ENCODE assay signal across 12 cellular contexts in the genomic region with DNA sequence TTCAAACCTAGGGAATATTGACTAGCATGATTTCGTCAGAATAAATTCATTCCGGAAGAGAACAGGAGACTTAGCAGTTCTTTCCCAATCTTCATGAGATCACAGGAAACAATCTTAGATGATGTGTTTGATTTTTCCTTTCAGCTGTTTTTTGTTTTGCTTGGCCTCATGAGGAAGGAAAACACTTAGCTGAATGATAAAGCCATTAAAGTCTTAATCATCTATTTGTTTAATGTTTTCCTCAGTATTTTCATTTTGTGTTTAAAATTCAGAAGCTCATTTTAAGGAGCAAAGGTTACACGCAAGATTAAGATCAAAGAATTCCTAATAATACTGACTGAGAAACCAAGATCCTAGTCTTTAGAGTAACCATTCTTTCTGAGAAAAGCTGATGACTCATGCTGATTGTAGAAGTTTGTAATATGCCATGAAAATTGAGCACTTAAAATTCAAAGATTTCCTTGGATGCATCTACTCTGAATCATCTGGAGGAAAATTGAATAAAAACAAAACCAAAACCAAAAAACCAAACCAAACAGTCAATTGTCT. TPM values are rescaled to one million over a fixed set of nuclear protein-coding genes. Genes with fewer than 3 reads are reported as not detected.
DNase-seq lines count a peak whose midpoint lies in the region; ATAC-seq and TF ChIP-seq lines count a peak whose summit lies in the region.
"Had no signal": no experiment of that assay in that cellular context is flagged by ENCODE, and none has a peak within 500 bp of the region (broad histone marks: within the 10 kb centered on the region; RNA-seq: fewer than 3 reads in every experiment).

No MANE protein-coding gene starts in this region.

- CTCF ChIA-PET in activated CD4-positive, alpha-beta T cell treated with anti-CD3 and anti-CD28 coated beads for 36 hours (lab: Charles Lee): interaction anchor here (0.7 to 1.2 kb wide), 3 partner anchors 238 to 622 kb away, joined by 3 read pairs; no protein-coding TSS in a partner anchor

- intact Hi-C loops in activated CD4-positive, alpha-beta T cell treated with anti-CD3 and anti-CD28 coated beads for 36 hours (cut with DNase I, micrococcal nuclease): no loop called here
- intact Hi-C loops in colonic mucosa (cut with DNase I): no loop called here

- no peaks in the 10 kb centered on the region for H3K27me3 ChIP-seq in skeletal muscle tissue (ENCODE audit: control insufficient read depth in 3 of 3, insufficient read depth in 3 of 3, low read length in 3 of 3)
- no peaks in the 10 kb centered on the region for H3K27me3 ChIP-seq in colonic mucosa

- H3K27ac Mint-ChIP-seq in activated CD4-positive, alpha-beta T cell treated with anti-CD3 and anti-CD28 coated beads for 36 hours: no peak overlapping the region
- H3K27ac Mint-ChIP-seq: nephron had no signal

- H3K27ac ChIP-seq in skeletal muscle tissue (ENCODE audit: low read depth, low read length): peak overlapping the region; percentile 5
- H3K27ac ChIP-seq in colonic mucosa: no peak overlapping the region

- no peak for DNase-seq in activated CD4-positive, alpha-beta T cell treated with anti-CD3 and anti-CD28 coated beads for 36 hours
- no peak for DNase-seq in activated CD4-positive, alpha-beta T cell treated with anti-CD3 and anti-CD28 coated beads for 1 hour
- DNase-seq in fibroblast of the aortic adventitia (ENCODE audit: low read depth) (peak; percentile 91), colonic mucosa (no peak)
- DNase-seq: 8988T, hippocampal formation, NCI-H1048 had no signal

- H3K27me3 Mint-ChIP-seq in activated CD4-positive, alpha-beta T cell treated with anti-CD3 and anti-CD28 coated beads for 36 hours: peaks cover 5% of the 10 kb centered on the region

- ATAC-seq in activated CD4-positive, alpha-beta T cell treated with anti-CD3 and anti-CD28 coated beads for 36 hours: peak; percentile 42
- ATAC-seq in SK-N-SH treated with all-trans-retinoic acid at 6 μM for 48 hours (peak; percentile 92), HG03571 (IDR thresholded peaks at IDR 0.05; ENCODE audit: unreplicated experiment) (no peak), HG03457 (IDR thresholded peaks at IDR 0.05; ENCODE audit: unreplicated experiment) (no peak)

- peaks cover 22% of the 10 kb centered on the region for H3K4me1 Mint-ChIP-seq in activated CD4-positive, alpha-beta T cell treated with anti-CD3 and anti-CD28 coated beads for 36 hours

- POLR2A ChIA-PET in activated CD4-positive, alpha-beta T cell treated with anti-CD3 and anti-CD28 coated beads for 36 hours (lab: Charles Lee): no interaction called here

- H3K9me3 ChIP-seq in skeletal muscle tissue (ENCODE audit: control insufficient read depth in 3 of 3, low read length in 3 of 3): no peaks in the 10 kb centered on the region
- H3K9me3 ChIP-seq in colonic mucosa: no peaks in the 10 kb centered on the region

- H3K9me3 Mint-ChIP-seq in activated CD4-positive, alpha-beta T cell treated with anti-CD3 and anti-CD28 coated beads for 36 hours (ENCODE audit: low read depth): no peaks in the 10 kb centered on the region
- H3K9me3 Mint-ChIP-seq: nephron had no signal

- H3K36me3 ChIP-seq in skeletal muscle tissue (ENCODE audit: control insufficient read depth in 3 of 3, insufficient read depth in 3 of 3, low read length in 3 of 3) (no peaks in the 10 kb centered on the region), colonic mucosa (no peaks in the 10 kb centered on the region)

- no peak overlapping the region for H3K4me3 Mint-ChIP-seq in activated CD4-positive, alpha-beta T cell treated with anti-CD3 and anti-CD28 coated beads for 36 hours
- H3K4me3 Mint-ChIP-seq: nephron had no signal

- H3K9ac ChIP-seq in skeletal muscle tissue (ENCODE audit: low read depth in 1 of 3, low read length in 3 of 3): no peak overlapping the region
- no peak overlapping the region for H3K9ac ChIP-seq in colonic mucosa (ENCODE audit: low read depth in 2 of 2, low read length in 2 of 2)

- TF ChIP-seq CTCF in fibroblast of the aortic adventitia (IDR thresholded peaks at IDR 0.05; ENCODE audit: insufficient read depth, low read length): no peak
- no peak for TF ChIP-seq CTCF in colonic mucosa (IDR thresholded peaks at IDR 0.05)

- H3K4me3 ChIP-seq in fibroblast of the aortic adventitia (ENCODE audit: low read depth, low read length): no peak overlapping the region
- no peak overlapping the region for H3K4me3 ChIP-seq in skeletal muscle tissue (ENCODE audit: low read length in 3 of 3)
- H3K4me3 ChIP-seq in colonic mucosa: no peak overlapping the region

- H3K4me1 ChIP-seq in skeletal muscle tissue (ENCODE audit: control insufficient read depth in 3 of 3, insufficient read depth in 3 of 3, low read length in 3 of 3) (no peaks in the 10 kb centered on the region), colonic mucosa (no peaks in the 10 kb centered on the region)

- H3K36me3 Mint-ChIP-seq in activated CD4-positive, alpha-beta T cell treated with anti-CD3 and anti-CD28 coated beads for 36 hours (ENCODE audit: low read depth): no peaks in the 10 kb centered on the region

TF ChIP-seq in SK-N-SH treated with all-trans-retinoic acid at 6 μM for 48 hours, 23 proteins besides CTCF, POLR2A, EP300 and RAD21:
- TF ChIP-seq ISL1 (CRISPR knock-in tag; IDR thresholded peaks at IDR 0.05) (peak; percentile 85), SNAI2 (CRISPR knock-in tag; IDR thresholded peaks at IDR 0.05) (no peak), OSR1 (CRISPR knock-in tag; IDR thresholded peaks at IDR 0.05) (no peak)

RNA-seq across cellular contexts. Expression of gene TBC1D19, which starts 15.4 kb away (rescaled TPM):
- 1 to 10 TPM; 5.0 to 5.3 TPM for total RNA-seq in activated CD4-positive, alpha-beta T cell treated with anti-CD3 and anti-CD28 coated beads for 36 hours
- total RNA-seq in fibroblast of the aortic adventitia (ENCODE audit: low replicate concordance) (35.2 and 67.1 TPM in 2 replicates), skeletal muscle tissue (41.8 TPM), colonic mucosa (1 to 10 TPM; 2.6 to 4.0 TPM)

Comparison
In these comparisons a context has a peak if more than half of its experiments do, and no peak if none do; other contexts are left out.
1. ATAC-seq: peak in activated CD4-positive, alpha-beta T cell treated with anti-CD3 and anti-CD28 coated beads for 36 hours (single experiment) and SK-N-SH treated with all-trans-retinoic acid at 6 μM for 48 hours (single experiment); none in HG03571 (single experiment) and HG03457 (single experiment).